Comparison of ENCODE assay signal across 8 cellular contexts in the genomic region with DNA sequence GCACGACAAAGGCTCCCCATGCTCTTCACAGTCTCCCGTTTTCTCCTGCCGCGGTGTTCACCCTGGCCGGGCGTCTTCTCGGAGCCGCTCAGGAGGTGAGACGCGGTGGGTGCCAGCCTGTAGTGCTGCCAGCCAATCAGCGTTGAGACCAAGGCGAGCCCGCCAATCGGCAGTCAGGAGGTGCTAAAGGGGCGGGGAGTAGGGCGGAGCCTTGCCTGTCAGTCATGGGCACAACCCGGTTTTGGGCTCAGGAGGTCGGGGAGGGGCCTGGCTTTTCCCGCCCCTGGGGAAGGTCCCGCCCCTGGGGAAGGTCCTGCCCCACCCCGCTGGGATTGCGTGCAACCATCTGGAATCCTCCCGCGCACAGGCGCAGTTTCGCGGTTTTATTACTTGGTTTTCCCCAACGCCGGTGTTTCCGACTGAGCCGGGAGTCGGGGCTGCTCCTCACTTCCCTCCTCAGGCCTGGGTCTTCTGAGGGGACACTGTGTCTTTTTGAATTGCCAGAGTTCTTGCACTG. TPM values are rescaled to one million over a fixed set of nuclear protein-coding genes. Genes with fewer than 3 reads are reported as not detected.
DNase-seq lines count a peak whose midpoint lies in the region; ATAC-seq, FAIRE-seq and TF ChIP-seq lines count a peak whose summit lies in the region.

A gene (minus strand): TSS at position 92 of the 517 bp plus-strand sequence. CDS start 1,421 bp downstream, outside the sequence.

- ATAC-seq in GM18502 (IDR thresholded peaks at IDR 0.05; ENCODE audit: poor library complexity, unreplicated experiment) (peak; percentile 97), HG02970 (IDR thresholded peaks at IDR 0.05; ENCODE audit: low FRiP score, unreplicated experiment) (peak; percentile 93), gastrocnemius medialis (peak; percentile 96), HG02642 (IDR thresholded peaks at IDR 0.05; ENCODE audit: poor library complexity, unreplicated experiment) (no peak)

- H3K27me3 ChIP-seq in brain microvascular endothelial cell (replicated peaks) (no peaks in the 10 kb centered on the region), iPS-15b (ENCODE audit: control insufficient read depth, insufficient read depth, low read length) (peaks cover 40% of the 10 kb centered on the region), gastrocnemius medialis (no peaks in the 10 kb centered on the region)

- in situ Hi-C loops in brain microvascular endothelial cell (cut with HindIII; ENCODE audit: low pct_ligation_motif_present, low sequenced_read_pairs) (no loop called here), gastrocnemius medialis (cut with MboI; ENCODE audit: low sequenced_read_pairs in 4 of 4) (no loop called here)

- no peaks in the 10 kb centered on the region for H3K36me3 ChIP-seq in brain microvascular endothelial cell (replicated peaks)
- no peaks in the 10 kb centered on the region for H3K36me3 ChIP-seq in iPS-15b (ENCODE audit: control insufficient read depth, insufficient read depth, low read length)
- H3K36me3 ChIP-seq in gastrocnemius medialis: no peaks in the 10 kb centered on the region

- H3K27ac ChIP-seq in brain microvascular endothelial cell (peak within 1 kb of the TSS; percentile 43), gastrocnemius medialis (peak within 1 kb of the TSS; percentile 37 to 69 (median 50))

- peak; percentile 68 for FAIRE-seq in TTC549 (lab: Jason Lieb, UNC)

- intact Hi-C loops in gastrocnemius medialis (cut with DNase I; ENCODE audit: low total_unique reads): no loop called here

- DNase-seq in NCI-H2029 treated with DMSO at 0.1 percent for 48 hours (lab: John Stamatoyannopoulos, UW) (peak; percentile 62), brain microvascular endothelial cell (peak; percentile 96), gastrocnemius medialis (peak; percentile 93 to 96)

- H3K4me1 ChIP-seq in iPS-15b (ENCODE audit: control insufficient read depth, insufficient read depth, low read length) (peaks cover 8% of the 10 kb centered on the region), gastrocnemius medialis (peaks cover 4 to 5% of the 10 kb centered on the region in 2 donors)

- H3K9me3 ChIP-seq in iPS-15b (ENCODE audit: control insufficient read depth, insufficient read depth, low read length) (no peaks in the 10 kb centered on the region), gastrocnemius medialis (no peaks in the 10 kb centered on the region)

- TF ChIP-seq POLR2A in gastrocnemius medialis (IDR thresholded peaks at IDR 0.05): no peak

- peak within 1 kb of the TSS; percentile 40 for H3K4me3 ChIP-seq in brain microvascular endothelial cell (ENCODE audit: low read depth, low read length)
- peak within 1 kb of the TSS; percentile 61 for H3K4me3 ChIP-seq in iPS-15b (ENCODE audit: low read depth, low read length)
- H3K4me3 ChIP-seq in gastrocnemius medialis: peak within 1 kb of the TSS; percentile 40 to 66 (median 52)

- TF ChIP-seq CTCF in brain microvascular endothelial cell (IDR thresholded peaks at IDR 0.05; ENCODE audit: low read depth, low read length, missing control alignments) (no peak), gastrocnemius medialis (IDR thresholded peaks at IDR 0.05 in 4 of 5, conservative IDR thresholded peaks at IDR 0.05 in 1 of 5) (no peak)

- peak within 1 kb of the TSS; percentile 70 for H3K9ac ChIP-seq in iPS-15b (ENCODE audit: low read depth, low read length)

RNA-seq across cellular contexts. Expression of the gene that starts here (rescaled TPM):
- total RNA-seq in gastrocnemius medialis: not detected

Comparison
In these comparisons a context has a peak if more than half of its experiments do, and no peak if none do; other contexts are left out.
1. Peak in DNase-seq, ATAC-seq, H3K4me3 ChIP-seq and H3K27ac ChIP-seq in gastrocnemius medialis; RNA of the gene not detected or under 1 TPM.